In the genomic region with DNA sequence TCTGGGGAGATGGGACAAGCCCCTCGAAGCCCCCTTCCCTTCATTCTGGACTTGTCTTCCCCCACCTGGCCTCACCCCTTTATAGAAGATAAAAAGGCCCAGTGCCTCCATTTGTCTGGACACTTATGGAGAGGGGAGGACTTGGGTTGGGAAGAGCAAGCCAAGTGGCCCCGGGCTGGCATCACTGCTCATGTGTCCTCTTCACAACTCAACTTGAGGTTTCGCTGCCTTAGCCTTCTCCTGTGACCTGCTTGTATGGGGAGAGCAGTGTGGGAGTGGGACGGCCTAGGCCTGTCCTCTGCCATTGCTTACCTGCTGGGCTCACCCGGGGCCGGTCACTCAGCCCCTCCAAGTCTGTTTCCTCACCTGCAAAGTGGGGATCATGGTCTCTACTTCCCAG, we compare ENCODE assay signal across 8 cellular contexts. TPM values are rescaled to one million over a fixed set of nuclear protein-coding genes. Genes with fewer than 3 reads are reported as not detected.
DNase-seq lines count a peak whose midpoint lies in the region; ATAC-seq and TF ChIP-seq lines count a peak whose summit lies in the region.

No MANE protein-coding gene starts in this region.

- H3K4me1 ChIP-seq in skeletal muscle tissue (ENCODE audit: control insufficient read depth in 3 of 3, insufficient read depth in 3 of 3, low read length in 3 of 3): peaks cover 26 to 42% (median 36%) of the 10 kb centered on the region in 3 donors

- no peaks in the 10 kb centered on the region for H3K9me3 ChIP-seq in skeletal muscle tissue (ENCODE audit: control insufficient read depth in 3 of 3, low read length in 3 of 3)

- H3K27ac ChIP-seq in skeletal muscle tissue (ENCODE audit: low read depth, low read length): peak overlapping the region; percentile 56

- no peak for ATAC-seq in HG03139 (IDR thresholded peaks at IDR 0.05; ENCODE audit: unreplicated experiment)

- H3K9ac ChIP-seq in skeletal muscle tissue (ENCODE audit: low read depth in 1 of 3, low read length in 3 of 3): peak overlapping the region in 2 of 3 donors; percentile 70 to 84

- H3K36me3 ChIP-seq in skeletal muscle tissue (ENCODE audit: control insufficient read depth in 3 of 3, insufficient read depth in 3 of 3, low read length in 3 of 3): peaks cover 0 to 7% (median 4%) of the 10 kb centered on the region in 3 donors

- H3K27me3 ChIP-seq in skeletal muscle tissue (ENCODE audit: control insufficient read depth in 3 of 3, insufficient read depth in 3 of 3, low read length in 3 of 3): peaks cover 27 to 34% (median 29%) of the 10 kb centered on the region in 3 donors

- TF ChIP-seq POLR2A in erythroblast (IDR thresholded peaks at IDR 0.05; ENCODE audit: low read length): peak; percentile 11

- peak overlapping the region; percentile 43 to 81 (median 80) for H3K4me3 ChIP-seq in skeletal muscle tissue (ENCODE audit: low read length in 3 of 3)

- DNase-seq in NCI-H82 (lab: John Stamatoyannopoulos, UW) (peak; percentile 64), NCI-H82 treated with DMSO at 0.1 percent for 48 hours (lab: John Stamatoyannopoulos, UW; ENCODE audit: unreplicated experiment) (no peak), RPMI8226 (peak; percentile 53), erythroblast (lab: John Stamatoyannopoulos, UW) (peak; percentile 40 to 58), NCI-H1417 treated with DMSO at 0.1 percent for 48 hours (lab: John Stamatoyannopoulos, UW) (no peak), NCI-H187 treated with DMSO at 0.1 percent for 48 hours (lab: John Stamatoyannopoulos, UW) (no peak)

RNA-seq across cellular contexts. Expression of a gene that starts 1.4 kb away (rescaled TPM):
- total RNA-seq in skeletal muscle tissue: 2.1 TPM

RNA-seq across cellular contexts. Expression of a gene that starts 6.5 kb away (rescaled TPM):
- total RNA-seq in skeletal muscle tissue: 1.6 TPM

RNA-seq across cellular contexts. Expression of a gene that starts 9.7 kb away (rescaled TPM):
- 2.1 TPM for total RNA-seq in skeletal muscle tissue

RNA-seq across cellular contexts. Expression of a gene that starts 42.2 kb away (rescaled TPM):
- not detected for total RNA-seq in skeletal muscle tissue

RNA-seq across cellular contexts. Expression of a gene that starts 47.4 kb away (rescaled TPM):
- total RNA-seq in skeletal muscle tissue: not detected

Comparison
In these comparisons a context has a peak if more than half of its experiments do, and no peak if none do; other contexts are left out.
1. DNase-seq: peak in NCI-H82 (single experiment), RPMI8226 (single experiment) and erythroblast (2 of 2); none in NCI-H82 treated with DMSO at 0.1 percent for 48 hours (single experiment), NCI-H1417 treated with DMSO at 0.1 percent for 48 hours (single experiment) and NCI-H187 treated with DMSO at 0.1 percent for 48 hours (single experiment).